ENCODE assay signal across 17 cellular contexts in the genomic region with DNA sequence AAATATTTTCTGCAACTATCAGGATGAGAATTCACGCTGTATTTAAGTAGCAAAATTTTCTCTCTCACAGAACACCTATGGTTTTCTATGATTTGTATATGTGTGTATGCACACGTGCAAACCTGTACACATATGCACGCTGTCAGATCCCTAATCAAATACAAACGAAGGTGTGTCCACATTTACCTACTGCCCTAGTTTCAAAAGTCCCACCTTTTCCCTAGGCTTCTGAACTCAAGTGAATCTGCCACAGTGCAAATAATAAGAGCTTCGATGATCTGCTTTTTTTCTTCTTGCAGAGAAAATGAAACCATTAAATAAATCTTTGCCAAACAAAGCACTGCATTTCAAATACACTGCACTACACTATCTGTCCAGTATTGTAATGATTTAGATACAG. TPM values are rescaled to one million over a fixed set of nuclear protein-coding genes. Genes with fewer than 3 reads are reported as not detected.
DNase-seq lines count a peak whose midpoint lies in the region; ATAC-seq and TF ChIP-seq lines count a peak whose summit lies in the region.
"Had no signal": no experiment of that assay in that cellular context is flagged by ENCODE, and none has a peak within 500 bp of the region (broad histone marks: within the 10 kb centered on the region; RNA-seq: fewer than 3 reads in every experiment).

No MANE protein-coding gene starts in this region.

- H2AFZ ChIP-seq in fibroblast of lung (ENCODE audit: low read length) = no peak overlapping the region

- peaks cover 94% of the 10 kb centered on the region for H3K4me1 Mint-ChIP-seq in activated naive CD4-positive, alpha-beta T cell treated with anti-CD3 and anti-CD28 coated beads, Interleukin-2, amount 50 U/mL, for 24 hours
- H3K4me1 Mint-ChIP-seq in activated CD4-positive, alpha-beta memory T cell treated with anti-CD3 and anti-CD28 coated beads, Interleukin-2, amount 10 ng/mL, durations not matched to agents 7 days and 5 days = peaks cover 83% of the 10 kb centered on the region
- peaks cover 34 to 65% of the 10 kb centered on the region in 2 donors for H3K4me1 Mint-ChIP-seq in stimulated activated naive B cell treated with anti-CD40 and anti-IgM and Interleukin-4, amounts not matched to agents 10 μg/mL and 1 μg/mL and 100 μg/mL, for 72 hours

- no peaks in the 10 kb centered on the region for H4K20me1 ChIP-seq in fibroblast of lung (ENCODE audit: control insufficient read depth, extremely low read depth, insufficient read depth, low read length)

- H3K36me3 ChIP-seq in fibroblast of lung (ENCODE audit: control insufficient read depth, insufficient read depth, low read length) = no peaks in the 10 kb centered on the region
- H3K36me3 ChIP-seq: vagina had no signal

- no peaks in the 10 kb centered on the region for H3K9me3 ChIP-seq in fibroblast of lung (ENCODE audit: control insufficient read depth, insufficient read depth, low read depth, low read length)
- H3K9me3 ChIP-seq: vagina had no signal

- H3K4me3 ChIP-seq in fibroblast of lung (replicated peaks in 1 of 4; ENCODE audit: control extremely low read depth in 1 of 4, insufficient read depth in 1 of 4, low read depth in 3 of 4, low read length in 4 of 4) = peak overlapping the region in 1 of 4 experiments; percentile 19
- H3K4me3 ChIP-seq: vagina had no signal

- no peak for TF ChIP-seq CTCF in fibroblast of lung (conservative IDR thresholded peaks at IDR 0.05 in 1 of 2, IDR thresholded peaks at IDR 0.05 in 1 of 2; ENCODE audit: low read depth in 1 of 2, low read length in 2 of 2)

- H3K4me1 ChIP-seq in fibroblast of lung (ENCODE audit: control insufficient read depth, extremely low read depth, insufficient read depth, low read length) = peaks cover 5% of the 10 kb centered on the region

- H3K9me3 Mint-ChIP-seq in activated naive CD4-positive, alpha-beta T cell treated with anti-CD3 and anti-CD28 coated beads, Interleukin-2, amount 50 U/mL, for 24 hours = no peaks in the 10 kb centered on the region
- H3K9me3 Mint-ChIP-seq in activated CD4-positive, alpha-beta memory T cell treated with anti-CD3 and anti-CD28 coated beads, Interleukin-2, amount 10 ng/mL, durations not matched to agents 7 days and 5 days = no peaks in the 10 kb centered on the region
- H3K9me3 Mint-ChIP-seq in stimulated activated naive B cell treated with anti-CD40 and anti-IgM and Interleukin-4, amounts not matched to agents 10 μg/mL and 1 μg/mL and 100 μg/mL, for 72 hours = no peaks in the 10 kb centered on the region

- POLR2A ChIA-PET in activated CD4-positive, alpha-beta memory T cell treated with anti-CD3 and anti-CD28 coated beads, Interleukin-2, amount 10 ng/mL, durations not matched to agents 7 days and 5 days (lab: Charles Lee) = interaction anchor here (0.6 to 14.4 kb wide), 9 partner anchors 8 to 203 kb away, joined by 3 to 168 read pairs (median 6); partner anchors contain the start of gene HIVEP2

- peaks cover 9% of the 10 kb centered on the region for H3K36me3 Mint-ChIP-seq in activated naive CD4-positive, alpha-beta T cell treated with anti-CD3 and anti-CD28 coated beads, Interleukin-2, amount 50 U/mL, for 24 hours
- H3K36me3 Mint-ChIP-seq in activated CD4-positive, alpha-beta memory T cell treated with anti-CD3 and anti-CD28 coated beads, Interleukin-2, amount 10 ng/mL, durations not matched to agents 7 days and 5 days (ENCODE audit: low read depth) = peaks cover 21% of the 10 kb centered on the region
- H3K36me3 Mint-ChIP-seq in stimulated activated naive B cell treated with anti-CD40 and anti-IgM and Interleukin-4, amounts not matched to agents 10 μg/mL and 1 μg/mL and 100 μg/mL, for 72 hours = peaks cover 2 to 6% of the 10 kb centered on the region in 2 donors

- no peak for DNase-seq in activated naive CD4-positive, alpha-beta T cell treated with Interleukin-2 at 50 U/mL for 16 hours
- DNase-seq in activated CD4-positive, alpha-beta memory T cell treated with anti-CD3 and anti-CD28 coated beads, Interleukin-2, amount 10 ng/mL, durations not matched to agents 7 days and 5 days = no peak
- no peak for DNase-seq in fibroblast of lung (ENCODE audit: low read depth in 2 of 2)
- DNase-seq in NCI-H1694 (lab: John Stamatoyannopoulos, UW) = no peak
- DNase-seq in NCI-H2107 (lab: John Stamatoyannopoulos, UW) = no peak
- DNase-seq in posterior vena cava (ENCODE audit: low spot score) = no peak
- no peak for DNase-seq in stimulated activated naive B cell treated with anti-CD40 and anti-IgM and Interleukin-4, amounts not matched to agents 10 μg/mL and 1 μg/mL and 100 μg/mL, for 72 hours
- DNase-seq: activated CD4-positive, alpha-beta T cell treated with anti-CD3 and anti-CD28 coated beads, Interleukin-2, amount 50 U/mL, for 1 hour; DMS79; hippocampal formation; KG1; NCI-H2227 treated with DMSO at 0.1 percent for 48 hours; posterior cingulate gyrus; SHP77 treated with DMSO at 0.1 percent for 48 hours; T1000 had no signal

- no peaks in the 10 kb centered on the region for H3K27me3 Mint-ChIP-seq in activated naive CD4-positive, alpha-beta T cell treated with anti-CD3 and anti-CD28 coated beads, Interleukin-2, amount 50 U/mL, for 24 hours
- no peaks in the 10 kb centered on the region for H3K27me3 Mint-ChIP-seq in activated CD4-positive, alpha-beta memory T cell treated with anti-CD3 and anti-CD28 coated beads, Interleukin-2, amount 10 ng/mL, durations not matched to agents 7 days and 5 days
- H3K27me3 Mint-ChIP-seq in stimulated activated naive B cell treated with anti-CD40 and anti-IgM and Interleukin-4, amounts not matched to agents 10 μg/mL and 1 μg/mL and 100 μg/mL, for 72 hours = no peaks in the 10 kb centered on the region

- H3K27me3 ChIP-seq in fibroblast of lung (ENCODE audit: control insufficient read depth, insufficient read depth, low read length) = no peaks in the 10 kb centered on the region
- H3K27me3 ChIP-seq: vagina had no signal

- intact Hi-C loops in posterior vena cava (cut with DNase I) = no loop called here

- H3K27ac Mint-ChIP-seq in activated naive CD4-positive, alpha-beta T cell treated with anti-CD3 and anti-CD28 coated beads, Interleukin-2, amount 50 U/mL, for 24 hours = peak overlapping the region; percentile 42
- peak overlapping the region; percentile 32 for H3K27ac Mint-ChIP-seq in activated CD4-positive, alpha-beta memory T cell treated with anti-CD3 and anti-CD28 coated beads, Interleukin-2, amount 10 ng/mL, durations not matched to agents 7 days and 5 days
- no peak overlapping the region for H3K27ac Mint-ChIP-seq in stimulated activated naive B cell treated with anti-CD40 and anti-IgM and Interleukin-4, amounts not matched to agents 10 μg/mL and 1 μg/mL and 100 μg/mL, for 72 hours

- no peak overlapping the region for H3K9ac ChIP-seq in fibroblast of lung (ENCODE audit: insufficient read depth, low read length)

- peaks cover 86% of the 10 kb centered on the region for H3K79me2 ChIP-seq in fibroblast of lung (ENCODE audit: control insufficient read depth, insufficient read depth, low read length)

- peak overlapping the region; percentile 37 for H3K4me3 Mint-ChIP-seq in activated naive CD4-positive, alpha-beta T cell treated with anti-CD3 and anti-CD28 coated beads, Interleukin-2, amount 50 U/mL, for 24 hours
- H3K4me3 Mint-ChIP-seq in activated CD4-positive, alpha-beta memory T cell treated with anti-CD3 and anti-CD28 coated beads, Interleukin-2, amount 10 ng/mL, durations not matched to agents 7 days and 5 days = peak overlapping the region; percentile 57
- no peak overlapping the region for H3K4me3 Mint-ChIP-seq in stimulated activated naive B cell treated with anti-CD40 and anti-IgM and Interleukin-4, amounts not matched to agents 10 μg/mL and 1 μg/mL and 100 μg/mL, for 72 hours

- peak overlapping the region; percentile 80 for H3K4me2 ChIP-seq in fibroblast of lung (ENCODE audit: extremely low read depth, insufficient read depth, low read length)

- H3K27ac ChIP-seq in fibroblast of lung (ENCODE audit: insufficient read depth, low read length) = no peak overlapping the region
- H3K27ac ChIP-seq: vagina had no signal

- ATAC-seq in stimulated activated naive B cell treated with anti-CD40 and anti-IgM and Interleukin-4, amounts not matched to agents 10 μg/mL and 1 μg/mL and 100 μg/mL, for 72 hours (replicated peaks) = no peak

- CTCF ChIA-PET in activated CD4-positive, alpha-beta memory T cell treated with anti-CD3 and anti-CD28 coated beads, Interleukin-2, amount 10 ng/mL, durations not matched to agents 7 days and 5 days (lab: Charles Lee) = interaction anchor here (0.9 to 2.8 kb wide), 4 partner anchors 11 to 66 kb away, joined by 3 to 8 read pairs (median 3); no protein-coding TSS in a partner anchor

RNA-seq across cellular contexts. Expression of gene HIVEP2, which starts 6.5 kb away (rescaled TPM):
- 10 to 100 TPM; 30.5 to 32.8 TPM for total RNA-seq in activated CD4-positive, alpha-beta memory T cell treated with anti-CD3 and anti-CD28 coated beads, Interleukin-2, amount 10 ng/mL, durations not matched to agents 7 days and 5 days
- total RNA-seq in fibroblast of lung (14.4 and 15.9 TPM in 2 replicates), posterior vena cava (10 to 100 TPM; 28.4 to 30.8 TPM)
- polyA plus RNA-seq in fibroblast of lung = 5.0 and 7.1 TPM in 2 replicates
- polyA plus RNA-seq in fibroblast of lung (2012) = 5.7 and 7.7 TPM in 2 replicates
- 12.5 and 15.3 TPM in 2 replicates for polyA minus RNA-seq in fibroblast of lung (ENCODE audit: low replicate concordance)

Comparison
In these comparisons a context has a peak if more than half of its experiments do, and no peak if none do; other contexts are left out.
1. H3K4me3 Mint-ChIP-seq: peak in activated naive CD4-positive, alpha-beta T cell treated with anti-CD3 and anti-CD28 coated beads, Interleukin-2, amount 50 U/mL, for 24 hours (single experiment) and activated CD4-positive, alpha-beta memory T cell treated with anti-CD3 and anti-CD28 coated beads, Interleukin-2, amount 10 ng/mL, durations not matched to agents 7 days and 5 days (single experiment); none in stimulated activated naive B cell treated with anti-CD40 and anti-IgM and Interleukin-4, amounts not matched to agents 10 μg/mL and 1 μg/mL and 100 μg/mL, for 72 hours (0 of 2).